8 cellular contexts compared by ENCODE assay signal in the genomic region with DNA sequence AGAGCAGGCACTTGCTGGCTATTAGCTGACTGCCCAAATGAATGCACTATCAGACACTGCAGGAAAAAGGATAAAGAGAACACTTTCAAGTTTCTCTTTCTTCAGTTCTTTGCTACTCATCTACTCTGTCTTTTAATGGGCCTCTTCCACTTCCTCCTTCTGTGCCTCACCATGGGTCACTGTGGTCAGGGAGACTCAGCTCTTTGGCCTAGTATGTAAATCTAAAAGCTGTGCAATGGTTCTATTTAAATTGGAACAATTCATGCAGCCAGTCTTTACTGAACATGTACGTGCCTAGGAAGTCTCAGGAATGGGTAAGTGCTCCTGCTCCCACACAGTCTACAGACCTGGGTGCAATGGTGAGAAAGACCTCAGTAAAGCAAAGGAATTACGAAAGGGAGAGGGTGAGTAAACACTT.
DNase-seq lines count a peak whose midpoint lies in the region; ATAC-seq and TF ChIP-seq lines count a peak whose summit lies in the region.
"Had no signal": no experiment of that assay in that cellular context is flagged by ENCODE, and none has a peak within 500 bp of the region (broad histone marks: within the 10 kb centered on the region; RNA-seq: fewer than 3 reads in every experiment).

No MANE protein-coding gene starts in this region.

- peak overlapping the region; percentile 97 for H3K27ac Mint-ChIP-seq in stimulated activated memory B cell treated with anti-CD40 and anti-IgM and Interleukin-4, amounts not matched to agents 10 μg/mL and 1 μg/mL and 100 μg/mL, for 72 hours

- peak; percentile 44 for ATAC-seq in GM19035 (IDR thresholded peaks at IDR 0.05; ENCODE audit: unreplicated experiment)
- ATAC-seq in HG02870 (IDR thresholded peaks at IDR 0.05; ENCODE audit: unreplicated experiment): peak; percentile 47
- ATAC-seq in stimulated activated memory B cell treated with anti-CD40 and anti-IgM and Interleukin-4, amounts not matched to agents 10 μg/mL and 1 μg/mL and 100 μg/mL, for 72 hours: peak; percentile 78
- ATAC-seq in foreskin keratinocyte: no peak

- no peak overlapping the region for H3K4me3 ChIP-seq in lower leg skin (ENCODE audit: low read depth, poor library complexity, severe bottlenecking)

- peak overlapping the region; percentile 80 for H3K4me3 Mint-ChIP-seq in stimulated activated memory B cell treated with anti-CD40 and anti-IgM and Interleukin-4, amounts not matched to agents 10 μg/mL and 1 μg/mL and 100 μg/mL, for 72 hours

- DNase-seq in NOMO-1 treated with DMSO at 0.1 percent for 48 hours (lab: John Stamatoyannopoulos, UW; ENCODE audit: unreplicated experiment) (peak; percentile 94), foreskin keratinocyte (no peak), HT-29 (ENCODE audit: low spot score) (no peak), lower leg skin (ENCODE audit: low spot score in 2 of 2) (no peak)
- DNase-seq: hypothalamus had no signal

- H3K27me3 ChIP-seq in foreskin keratinocyte: no peaks in the 10 kb centered on the region

- peaks cover 6% of the 10 kb centered on the region for H3K9me3 Mint-ChIP-seq in stimulated activated memory B cell treated with anti-CD40 and anti-IgM and Interleukin-4, amounts not matched to agents 10 μg/mL and 1 μg/mL and 100 μg/mL, for 72 hours

- no peak overlapping the region for H3K27ac ChIP-seq in foreskin keratinocyte

- H3K36me3 Mint-ChIP-seq in stimulated activated memory B cell treated with anti-CD40 and anti-IgM and Interleukin-4, amounts not matched to agents 10 μg/mL and 1 μg/mL and 100 μg/mL, for 72 hours: peaks cover 11% of the 10 kb centered on the region

- peaks cover 94% of the 10 kb centered on the region for H3K4me1 Mint-ChIP-seq in stimulated activated memory B cell treated with anti-CD40 and anti-IgM and Interleukin-4, amounts not matched to agents 10 μg/mL and 1 μg/mL and 100 μg/mL, for 72 hours

- no peak for TF ChIP-seq POLR2A in lower leg skin (IDR thresholded peaks at IDR 0.05)

- 86 to 88% methylated on average over 2 of the region's 2 CpGs for WGBS in lower leg skin, 2 donors

- H3K27me3 Mint-ChIP-seq in stimulated activated memory B cell treated with anti-CD40 and anti-IgM and Interleukin-4, amounts not matched to agents 10 μg/mL and 1 μg/mL and 100 μg/mL, for 72 hours: no peaks in the 10 kb centered on the region

- H3K4me1 ChIP-seq in foreskin keratinocyte: no peaks in the 10 kb centered on the region

- intact Hi-C loops in lower leg skin (cut with DNase I; ENCODE audit: low total_unique reads): no loop called here

- TF ChIP-seq CTCF in foreskin keratinocyte (conservative IDR thresholded peaks at IDR 0.05) (no peak), lower leg skin (IDR thresholded peaks at IDR 0.05) (no peak)
